Comparison of ENCODE assay signal across 34 cellular contexts in the genomic region with DNA sequence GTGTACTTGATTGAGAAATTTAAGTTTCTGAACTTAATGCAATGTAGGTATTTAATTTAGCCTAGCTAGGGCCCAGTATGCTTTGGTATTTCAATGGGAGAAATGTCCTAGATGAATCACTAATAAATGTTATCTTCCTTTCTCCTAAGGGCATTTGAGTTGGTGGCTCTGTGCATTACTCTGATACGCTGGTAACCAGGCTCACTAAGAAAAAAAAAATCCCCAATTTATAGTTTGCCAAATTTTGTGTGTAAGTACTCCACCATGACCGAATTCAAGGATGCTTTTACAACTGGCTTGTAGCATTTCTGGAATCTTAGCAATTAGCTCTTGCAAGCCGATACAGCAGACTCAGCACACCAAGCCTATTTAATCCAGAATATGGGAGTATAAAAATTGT.
"Had no signal": no experiment of that assay in that cellular context is flagged by ENCODE, and none has a peak within 500 bp of the region (broad histone marks: within the 10 kb centered on the region; RNA-seq: fewer than 3 reads in every experiment).

No MANE protein-coding gene starts in this region.

- ATAC-seq: activated CD4-positive, CD25-positive, alpha-beta regulatory T cell treated with anti-CD3 and anti-CD28 coated beads, Interleukin-2, amount 50 U/mL, for 24 hours; activated CD8-positive, alpha-beta T cell treated with anti-CD3 and anti-CD28 coated beads for 36 hours; activated naive CD8-positive, alpha-beta T cell treated with anti-CD3 and anti-CD28 coated beads, Interleukin-2, amount 50 U/mL, for 24 hours; activated T-cell treated with anti-CD3 and anti-CD28 coated beads, Interleukin-2, amount 50 U/mL, for 4 hours; activated T-helper 17 cell treated with anti-CD3 and anti-CD28 coated beads, Interleukin-2, amount 50 U/mL, for 72 hours; effector memory CD8-positive, alpha-beta T cell; foreskin keratinocyte; gastroesophageal sphincter; T-cell had no signal

- H3K4me1 ChIP-seq: adrenal gland had no signal

- H3K27me3 Mint-ChIP-seq: activated B cell treated with CpG ODN at 0.5 μM for 24 hours; activated CD8-positive, alpha-beta T cell treated with anti-CD3 and anti-CD28 coated beads for 36 hours; activated naive CD8-positive, alpha-beta T cell treated with anti-CD3 and anti-CD28 coated beads for 36 hours; activated naive CD8-positive, alpha-beta T cell treated with anti-CD3 and anti-CD28 coated beads, Interleukin-2, amount 50 U/mL, for 24 hours; activated T-helper 17 cell treated with anti-CD3 and anti-CD28 coated beads, Interleukin-2, amount 50 U/mL, for 72 hours; effector memory CD8-positive, alpha-beta T cell; T-cell had no signal

- DNase-seq: activated B cell treated with CpG ODN at 0.5 μM for 24 hours; activated CD4-positive, alpha-beta T cell treated with anti-CD3 and anti-CD28 coated beads for 48 hours; activated CD4-positive, alpha-beta T cell treated with anti-CD3 and anti-CD28 coated beads, Interleukin-2, amount 50 U/mL, for 1 hour; activated CD4-positive, alpha-beta T cell treated with anti-CD3 and anti-CD28 coated beads, Interleukin-2, amount 50 U/mL, for 48 hours; activated CD8-positive, alpha-beta memory T cell treated with anti-CD3 and anti-CD28 coated beads for 24 hours; activated CD8-positive, alpha-beta T cell treated with anti-CD3 and anti-CD28 coated beads for 36 hours; activated effector memory CD4-positive, alpha-beta T cell treated with Interleukin-2 at 50 U/mL for 16 hours; activated gamma-delta T cell treated with Interleukin-2 at 50 U/mL for 16 hours; activated naive CD4-positive, alpha-beta T cell treated with anti-CD3 and anti-CD28 coated beads, Interleukin-2, amount 50 U/mL, for 16 hours; activated naive CD4-positive, alpha-beta T cell treated with Interleukin-2 at 50 U/mL for 16 hours; activated naive CD8-positive, alpha-beta T cell treated with anti-CD3 and anti-CD28 coated beads for 36 hours; activated naive CD8-positive, alpha-beta T cell treated with anti-CD3 and anti-CD28 coated beads, Interleukin-2, amount 50 U/mL, for 24 hours; activated T-cell treated with anti-CD3 and anti-CD28 coated beads, Interleukin-2, amount 50 U/mL, for 4 hours; adrenal gland; amygdala; aorta; central memory CD4-positive, alpha-beta T cell; cerebellar nuclear complex; dermis blood vessel endothelial cell; effector CD4-positive, alpha-beta T cell; effector memory CD8-positive, alpha-beta T cell; erythroblast; foreskin keratinocyte; T-cell; T1000; WERI-Rb-1 had no signal

- H3K36me3 ChIP-seq: adrenal gland, esophagus muscularis mucosa, gastroesophageal sphincter, WERI-Rb-1 had no signal

- H3K9me3 Mint-ChIP-seq: activated B cell treated with CpG ODN at 0.5 μM for 24 hours; activated CD8-positive, alpha-beta T cell treated with anti-CD3 and anti-CD28 coated beads for 36 hours; activated naive CD8-positive, alpha-beta T cell treated with anti-CD3 and anti-CD28 coated beads, Interleukin-2, amount 50 U/mL, for 24 hours; activated T-cell treated with anti-CD3 and anti-CD28 coated beads, Interleukin-2, amount 50 U/mL, for 4 hours; activated T-helper 17 cell treated with anti-CD3 and anti-CD28 coated beads, Interleukin-2, amount 50 U/mL, for 72 hours; effector memory CD8-positive, alpha-beta T cell; T-cell; T-helper 1 cell treated with Interleukin-12 subunit alpha and Interleukin-12 subunit beta and Interleukin-4 antibody, amounts not matched to agents 30 μg/mL and 1 μg/mL, for 36 hours; T-helper 2 cell treated with Interferon-gamma antibody and Interleukin-4, amounts not matched to agents 5 μg/mL and 100 μg/mL, for 36 hours had no signal

- H3K9me3 ChIP-seq: adrenal gland, body of pancreas, esophagus muscularis mucosa, gastroesophageal sphincter had no signal

- H3K4me3 ChIP-seq: adrenal gland, body of pancreas, coronary artery, esophagus muscularis mucosa, gastroesophageal sphincter had no signal

- H3K27me3 ChIP-seq: adrenal gland, body of pancreas, esophagus muscularis mucosa, foreskin keratinocyte, gastroesophageal sphincter had no signal

- H3K27ac Mint-ChIP-seq: activated B cell treated with CpG ODN at 0.5 μM for 24 hours; activated CD8-positive, alpha-beta T cell treated with anti-CD3 and anti-CD28 coated beads for 36 hours; activated naive CD8-positive, alpha-beta T cell treated with anti-CD3 and anti-CD28 coated beads for 36 hours; activated T-helper 17 cell treated with anti-CD3 and anti-CD28 coated beads, Interleukin-2, amount 50 U/mL, for 72 hours; T-cell; T-helper 1 cell treated with Interleukin-12 subunit alpha and Interleukin-12 subunit beta and Interleukin-4 antibody, amounts not matched to agents 30 μg/mL and 1 μg/mL, for 36 hours; T-helper 2 cell treated with Interferon-gamma antibody and Interleukin-4, amounts not matched to agents 5 μg/mL and 100 μg/mL, for 36 hours had no signal

- H3K27ac ChIP-seq: adrenal gland, coronary artery, esophagus muscularis mucosa, foreskin keratinocyte, gastroesophageal sphincter, WERI-Rb-1 had no signal

- H3K4me3 Mint-ChIP-seq: activated B cell treated with CpG ODN at 0.5 μM for 24 hours; activated CD8-positive, alpha-beta T cell treated with anti-CD3 and anti-CD28 coated beads for 36 hours; activated naive CD8-positive, alpha-beta T cell treated with anti-CD3 and anti-CD28 coated beads for 36 hours; activated naive CD8-positive, alpha-beta T cell treated with anti-CD3 and anti-CD28 coated beads, Interleukin-2, amount 50 U/mL, for 24 hours; activated T-cell treated with anti-CD3 and anti-CD28 coated beads, Interleukin-2, amount 50 U/mL, for 4 hours; activated T-helper 17 cell treated with anti-CD3 and anti-CD28 coated beads, Interleukin-2, amount 50 U/mL, for 72 hours; effector memory CD8-positive, alpha-beta T cell; T-cell; T-helper 1 cell treated with Interleukin-12 subunit alpha and Interleukin-12 subunit beta and Interleukin-4 antibody, amounts not matched to agents 30 μg/mL and 1 μg/mL, for 36 hours; T-helper 2 cell treated with Interferon-gamma antibody and Interleukin-4, amounts not matched to agents 5 μg/mL and 100 μg/mL, for 36 hours had no signal

- H3K36me3 Mint-ChIP-seq: T-cell had no signal
